ENCODE assay signal across 8 cellular contexts in genomic region chr5:36606052-36606436, GRCh38. TPM values are rescaled to one million over a fixed set of nuclear protein-coding genes. Genes with fewer than 3 reads are reported as not detected.
DNase-seq lines count a peak whose midpoint lies in the region; ATAC-seq and TF ChIP-seq lines count a peak whose summit lies in the region.

No MANE protein-coding gene starts in this region.

- peak overlapping the region; percentile 81 for H3K4me2 ChIP-seq in neural progenitor cell

- H3K27ac ChIP-seq in endodermal cell (ENCODE audit: low read depth, low read length) = peak overlapping the region; percentile 36
- H3K27ac ChIP-seq in neural progenitor cell = no peak overlapping the region

- no peak for TF ChIP-seq CTCF in endodermal cell (conservative IDR thresholded peaks at IDR 0.05)
- TF ChIP-seq CTCF in neural progenitor cell (IDR thresholded peaks at IDR 0.05) = no peak

- peaks cover 6% of the 10 kb centered on the region for H3K27me3 ChIP-seq in NT2/D1 (ENCODE audit: insufficient read depth, insufficient read length)
- H3K27me3 ChIP-seq in endodermal cell (ENCODE audit: control insufficient read depth, insufficient read depth, low read length, poor library complexity, severe bottlenecking) = peaks cover 24% of the 10 kb centered on the region
- H3K27me3 ChIP-seq in neural progenitor cell = no peaks in the 10 kb centered on the region

- H3K9ac ChIP-seq in NT2/D1 (ENCODE audit: insufficient read length, low read depth) = peak overlapping the region; percentile 72
- H3K9ac ChIP-seq in endodermal cell (ENCODE audit: extremely low read depth, low read length, poor library complexity, severe bottlenecking) = peak overlapping the region; percentile 44
- H3K9ac ChIP-seq in neural progenitor cell = no peak overlapping the region

- H4K20me1 ChIP-seq in neural progenitor cell (ENCODE audit: low read depth) = no peaks in the 10 kb centered on the region

- H3K9me3 ChIP-seq in NT2/D1 (ENCODE audit: insufficient read depth, low read length) (0 out of 2 replicates have a peak, but pooled peaks cover 4% of the 10 kb centered on the region), endodermal cell (ENCODE audit: control insufficient read depth, low read length) (no peaks in the 10 kb centered on the region), neural progenitor cell (ENCODE audit: low read depth) (no peaks in the 10 kb centered on the region)

- no peak for ATAC-seq in HG03469 (IDR thresholded peaks at IDR 0.05; ENCODE audit: unreplicated experiment)

- peaks cover 35% of the 10 kb centered on the region for H3K27me3 Mint-ChIP-seq in endodermal cell (ENCODE audit: insufficient read depth)
- H3K27me3 Mint-ChIP-seq in neural progenitor cell (ENCODE audit: insufficient read depth, low read depth) = no peaks in the 10 kb centered on the region

- H3K4me1 Mint-ChIP-seq in endodermal cell (peaks cover 19% of the 10 kb centered on the region), neural progenitor cell (peaks cover 39% of the 10 kb centered on the region)

- DNase-seq in CD1c-positive myeloid dendritic cell (ENCODE audit: extremely low spot score) (peak; percentile 50), NT2/D1 (ENCODE audit: low read depth, low spot score) (no peak), endodermal cell (no peak), neural progenitor cell (ENCODE audit: low spot score) (no peak), KBM-7 (no peak), activated gamma-delta T cell (lab: John Stamatoyannopoulos, UW) (no peak), HuH-7.5 (ENCODE audit: low spot score) (no peak)

- no peaks in the 10 kb centered on the region for H3K36me3 Mint-ChIP-seq in endodermal cell (ENCODE audit: low read depth)
- H3K36me3 Mint-ChIP-seq in neural progenitor cell = peaks cover 13% of the 10 kb centered on the region

- H3K27ac Mint-ChIP-seq in endodermal cell = peak overlapping the region; percentile 2
- H3K27ac Mint-ChIP-seq in neural progenitor cell = peak overlapping the region; percentile 62

- H3K4me3 ChIP-seq in NT2/D1 (ENCODE audit: insufficient read length, low read depth) (peak overlapping the region; percentile 83), endodermal cell (ENCODE audit: low read length) (peak overlapping the region; percentile 86), neural progenitor cell (peak overlapping the region; percentile 60)

- 26 to 36% methylated on average over 7 to 11 of the region's 11 CpGs for WGBS in endodermal cell (ENCODE audit: insufficient coverage in 1 of 2, insufficient read length in 1 of 2), 2 experiments

- H3K36me3 ChIP-seq in NT2/D1 (ENCODE audit: insufficient read depth, insufficient read length, low read length) (peaks cover 32% of the 10 kb centered on the region), endodermal cell (ENCODE audit: control insufficient read depth, insufficient read depth, low read length) (no peaks in the 10 kb centered on the region), neural progenitor cell (no peaks in the 10 kb centered on the region)

- H3F3A ChIP-seq in neural progenitor cell (ENCODE audit: low read depth) = peaks cover 6% of the 10 kb centered on the region

- peak overlapping the region; percentile 63 for H3K4me3 Mint-ChIP-seq in endodermal cell
- H3K4me3 Mint-ChIP-seq in neural progenitor cell = peak overlapping the region; percentile 93

- H3K79me2 ChIP-seq in neural progenitor cell (ENCODE audit: low read depth) = peaks cover 2% of the 10 kb centered on the region

- no peaks in the 10 kb centered on the region for H3K4me1 ChIP-seq in NT2/D1 (ENCODE audit: insufficient read depth, insufficient read length)
- H3K4me1 ChIP-seq in endodermal cell (ENCODE audit: control insufficient read depth, insufficient read depth, low read length) = no peaks in the 10 kb centered on the region
- H3K4me1 ChIP-seq in neural progenitor cell = peaks cover 34% of the 10 kb centered on the region

- H2AFZ ChIP-seq in neural progenitor cell (replicated peaks) = peak overlapping the region; percentile 59

- in situ Hi-C loops in KBM-7 (cut with MboI; ENCODE audit: low pct_unique_long_range_greater_than_20kb, low sequenced_read_pairs) = no loop called here

- H3K9me3 Mint-ChIP-seq in endodermal cell = no peaks in the 10 kb centered on the region
- H3K9me3 Mint-ChIP-seq in neural progenitor cell = no peaks in the 10 kb centered on the region

RNA-seq across cellular contexts. Expression of gene SLC1A3, which starts 0.4 kb away (rescaled TPM):
- total RNA-seq in endodermal cell (1 to 10 TPM; 2.6 to 4.2 TPM), neural progenitor cell (ENCODE audit: low replicate concordance) (6.7 and 8.5 TPM in 2 replicates)
- polyA plus RNA-seq in endodermal cell (2013, experiment 1 of 2) = 20.5 TPM
- polyA plus RNA-seq in endodermal cell (2013, experiment 2 of 2) = 16.9 TPM
